8 cellular contexts compared by ENCODE assay signal in the genomic region with DNA sequence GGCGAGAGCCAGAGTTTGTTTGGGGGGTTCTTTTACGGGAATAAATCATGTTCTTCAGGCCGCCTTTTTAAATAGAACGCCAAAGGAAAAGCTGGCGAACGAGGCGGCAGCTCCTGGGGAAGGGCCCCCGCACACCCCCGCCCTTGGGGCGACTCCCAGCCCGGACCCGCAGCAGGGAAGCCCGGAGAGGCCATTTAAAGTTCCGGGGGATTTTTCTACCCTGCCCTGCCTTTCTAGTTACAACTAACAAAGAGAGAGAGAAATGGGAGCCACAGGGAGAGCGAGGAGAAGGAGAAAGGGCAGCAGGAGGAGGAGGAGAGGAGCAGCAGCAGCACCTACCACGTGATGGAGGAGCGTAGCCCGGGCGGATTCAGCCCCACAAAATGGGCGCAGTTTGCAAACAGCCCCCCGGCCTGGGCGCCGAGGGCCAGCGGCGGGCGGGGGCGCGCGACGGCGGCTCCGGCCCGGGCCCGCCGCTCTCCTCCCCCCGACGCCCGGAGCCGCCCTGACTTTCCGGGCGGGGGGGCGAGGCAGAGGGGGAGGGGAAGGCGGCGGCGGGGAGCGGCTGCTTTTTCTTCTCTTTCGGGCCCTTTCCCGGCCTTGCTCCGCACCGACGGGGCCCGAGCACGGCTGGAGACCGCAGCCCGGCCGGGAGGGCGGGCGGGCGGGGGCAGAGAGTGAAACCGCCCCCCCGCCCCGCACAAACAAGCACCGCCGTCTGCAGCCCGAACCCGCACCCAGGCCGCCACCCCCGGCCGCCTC. TPM values are rescaled to one million over a fixed set of nuclear protein-coding genes. Genes with fewer than 3 reads are reported as not detected.
A peak's percentile ranks its signal among the peaks of the same experiment; 100 is the strongest.
DNase-seq lines count a peak whose midpoint lies in the region; ATAC-seq and TF ChIP-seq lines count a peak whose summit lies in the region.

No MANE protein-coding gene starts in this region.

- DNase-seq in HFFc6 (peak; percentile 49), NB4 (ENCODE audit: low read depth) (peak; percentile 88), adrenal gland (peak; percentile 71 to 85 (median 80)), left ventricle myocardium superior (peak; percentile 78), progenitor cell of endocrine pancreas (ENCODE audit: low spot score, unreplicated experiment) (peak; percentile 65)

- H4K20me1 ChIP-seq in SU-DHL-6 (ENCODE audit: low read depth, low read length): peaks cover 23% of the 10 kb centered on the region

- no peak for TF ChIP-seq CTCF in HFFc6 (IDR thresholded peaks at IDR 0.05)
- no peak for TF ChIP-seq CTCF in NB4 (IDR thresholded peaks at IDR 0.05; ENCODE audit: low read depth, low read length)
- TF ChIP-seq CTCF in SU-DHL-6 (IDR thresholded peaks at IDR 0.05; ENCODE audit: insufficient read depth, low read length, poor library complexity, severe bottlenecking): no peak
- TF ChIP-seq CTCF in adrenal gland (IDR thresholded peaks at IDR 0.05): no peak
- no peak for TF ChIP-seq CTCF in progenitor cell of endocrine pancreas (IDR thresholded peaks at IDR 0.05; ENCODE audit: unreplicated experiment)

- peak; percentile 63 for ATAC-seq in left ventricle myocardium superior

- H3K27me3 Mint-ChIP-seq in HFFc6 (ENCODE audit: insufficient read depth): no peaks in the 10 kb centered on the region
- no peaks in the 10 kb centered on the region for H3K27me3 Mint-ChIP-seq in progenitor cell of endocrine pancreas

- peaks cover 33% of the 10 kb centered on the region for H3F3A ChIP-seq in SU-DHL-6 (ENCODE audit: insufficient read depth)

- H3K79me2 ChIP-seq in SU-DHL-6 (ENCODE audit: insufficient read depth, low read length): peaks cover 68% of the 10 kb centered on the region

- peak overlapping the region; percentile 93 for H3K27ac Mint-ChIP-seq in HFFc6
- peak overlapping the region; percentile 99 for H3K27ac Mint-ChIP-seq in progenitor cell of endocrine pancreas

- H3K9me3 Mint-ChIP-seq in HFFc6 (no peaks in the 10 kb centered on the region), progenitor cell of endocrine pancreas (ENCODE audit: low read depth) (no peaks in the 10 kb centered on the region)

- peak overlapping the region; percentile 92 for H3K4me3 Mint-ChIP-seq in HFFc6
- H3K4me3 Mint-ChIP-seq in progenitor cell of endocrine pancreas (ENCODE audit: low read depth): peak overlapping the region; percentile 97

- H3K27ac ChIP-seq in SU-DHL-6 (ENCODE audit: low read depth, low read length): peak overlapping the region; percentile 87
- H3K27ac ChIP-seq in adrenal gland: peak overlapping the region; percentile 98 to 100 (median 99)
- H3K27ac ChIP-seq in urinary bladder (ENCODE audit: low read depth): peak overlapping the region; percentile 100

- no peaks in the 10 kb centered on the region for H3K9me2 ChIP-seq in SU-DHL-6 (replicated peaks; ENCODE audit: insufficient read depth, low read length)

- H3K9ac ChIP-seq in SU-DHL-6 (ENCODE audit: low read length): peak overlapping the region; percentile 94

- H3K27me3 ChIP-seq in SU-DHL-6 (ENCODE audit: low read length) (no peaks in the 10 kb centered on the region), adrenal gland (no peaks in the 10 kb centered on the region)

- TF ChIP-seq POLR2A in GM10847 (IDR thresholded peaks at IDR 0.05; ENCODE audit: extremely low read depth, insufficient read length): peak; percentile 38
- TF ChIP-seq POLR2A in NB4 (IDR thresholded peaks at IDR 0.05; ENCODE audit: extremely low read depth, insufficient read length): peak; percentile 32
- peak in 1 of 2 donors; percentile 28 for TF ChIP-seq POLR2A in adrenal gland (IDR thresholded peaks at IDR 0.05)

- H3K36me3 Mint-ChIP-seq in HFFc6 (ENCODE audit: low read depth) (peaks cover 12% of the 10 kb centered on the region), progenitor cell of endocrine pancreas (ENCODE audit: insufficient read depth) (peaks cover 1% of the 10 kb centered on the region)

- H3K4me1 ChIP-seq in adrenal gland (replicated peaks in 1 of 2): peaks cover 18 to 51% of the 10 kb centered on the region in 2 donors
- no peaks in the 10 kb centered on the region for H3K4me1 ChIP-seq in urinary bladder (ENCODE audit: insufficient read depth)

- H3K4me3 ChIP-seq in NB4 (ENCODE audit: low read depth, low read length) (peak overlapping the region; percentile 92), SU-DHL-6 (ENCODE audit: insufficient read depth, low read length, poor library complexity, severe bottlenecking) (peak overlapping the region; percentile 89), adrenal gland (peak overlapping the region; percentile 71 to 93 (median 86)), urinary bladder (ENCODE audit: low read depth, low read length) (peak overlapping the region; percentile 89)

- 0 to 1% (median 0%) methylated on average over 13 to 66 of the region's 69 CpGs for WGBS in adrenal gland, 4 donors
- WGBS in urinary bladder: 1% methylated on average over 69 of the region's 69 CpGs

- peak overlapping the region; percentile 89 for H3K4me2 ChIP-seq in SU-DHL-6 (ENCODE audit: low read depth, low read length, poor library complexity, severe bottlenecking)

- H3K9me3 ChIP-seq in SU-DHL-6 (ENCODE audit: insufficient read depth, low read length) (no peaks in the 10 kb centered on the region), adrenal gland (replicated peaks in 1 of 3) (no peaks in the 10 kb centered on the region)

- H3K4me1 Mint-ChIP-seq in HFFc6 (ENCODE audit: low read depth) (peaks cover 32% of the 10 kb centered on the region), progenitor cell of endocrine pancreas (ENCODE audit: low read depth) (peaks cover 38% of the 10 kb centered on the region)

- no peaks in the 10 kb centered on the region for H3K36me3 ChIP-seq in SU-DHL-6 (ENCODE audit: low read length)
- H3K36me3 ChIP-seq in adrenal gland (replicated peaks in 1 of 2): no peaks in the 10 kb centered on the region
- H3K36me3 ChIP-seq in urinary bladder (ENCODE audit: insufficient read depth): no peaks in the 10 kb centered on the region

- intact Hi-C loops in adrenal gland (cut with DNase I): loop anchor here (2.0 to 5.0 kb wide), 2 partner anchors 145 to 148 kb away; no protein-coding TSS in a partner anchor
- intact Hi-C loops in left ventricle myocardium superior (cut with micrococcal nuclease): loop anchor here (5.0 kb wide), 1 partner anchor 150 kb away; no protein-coding TSS in a partner anchor

- H2AFZ ChIP-seq in SU-DHL-6 (ENCODE audit: low read depth, low read length, severe bottlenecking): peak overlapping the region; percentile 78

RNA-seq across cellular contexts. Expression of gene KANSL1, which starts 0.6 kb away (rescaled TPM):
- total RNA-seq in HFFc6 (2021; fragmentation: NEBNext Ultra II Directional; extraction: Animal tissue kit (Norgen Biotek cat#: 25700)): 10 to 100 TPM; 23.8 to 33.0 (median 27.7) TPM
- total RNA-seq in adrenal gland (10 to 100 TPM; 27.1 to 81.2 (median 67.5) TPM), left ventricle myocardium superior (26.9 TPM), progenitor cell of endocrine pancreas (173 and 174 TPM in 2 replicates), urinary bladder (146 TPM)
- polyA plus RNA-seq in adrenal gland (10 to 100 TPM; 23.2 to 34.3 (median 32.1) TPM), urinary bladder (22.4 TPM)

Comparison
In these comparisons a context has a peak if more than half of its experiments do, and no peak if none do; other contexts are left out.
1. Peak in every context shown above with its lines: DNase-seq, ATAC-seq, H3K4me3 ChIP-seq and H3K27ac ChIP-seq.